ENCODE assay signal across 24 cellular contexts in genomic region chr3:141493152-141493551, GRCh38. TPM values are rescaled to one million over a fixed set of nuclear protein-coding genes. Genes with fewer than 3 reads are reported as not detected.
DNase-seq lines count a peak whose midpoint lies in the region; ATAC-seq and TF ChIP-seq lines count a peak whose summit lies in the region.
"Had no signal": no experiment of that assay in that cellular context is flagged by ENCODE, and none has a peak within 500 bp of the region (broad histone marks: within the 10 kb centered on the region; RNA-seq: fewer than 3 reads in every experiment).

No MANE protein-coding gene starts in this region.

- DNase-seq in activated T-cell treated with anti-CD3 and anti-CD28 coated beads, Interleukin-2, amount 50 U/mL, for 24 hours = no peak
- no peak for DNase-seq in activated T-cell treated with anti-CD3 and anti-CD28 coated beads, Interleukin-2, amount 50 U/mL, for 1 hour
- no peak for DNase-seq in stimulated activated effector memory CD8-positive, alpha-beta T cell treated with anti-CD3 and anti-CD28 coated beads, Interleukin-12 subunit alpha, Interleukin-12 subunit beta, amount 100 ng/mL, for 72 hours (ENCODE audit: low spot score in 2 of 2)
- no peak for DNase-seq in activated effector memory CD4-positive, alpha-beta T cell treated with Interleukin-2 at 50 U/mL for 16 hours
- no peak for DNase-seq in uterus
- DNase-seq in stimulated activated CD4-positive, alpha-beta T cell treated with anti-CD3 and anti-CD28 coated beads, Interleukin-4, amount 100 ng/mL, for 1 hour = no peak
- DNase-seq: activated naive CD4-positive, alpha-beta T cell treated with anti-CD3 and anti-CD28 coated beads, Interleukin-2, amount 10 ng/mL, durations not matched to agents 7 days and 5 days; Calu3; EL; head of caudate nucleus; Karpas-422; left cardiac atrium; mammary epithelial cell; NCI-H1694; NCI-H524 treated with DMSO at 0.1 percent for 48 hours; Peyer's patch; psoas muscle; SIG-M5; stimulated activated CD4-positive, alpha-beta T cell treated with anti-CD3 and anti-CD28 coated beads, Interleukin-15, amount 100 ng/mL, for 24 hours; upper lobe of left lung had no signal

- H3K9me3 Mint-ChIP-seq in activated T-cell treated with anti-CD3 and anti-CD28 coated beads, Interleukin-2, amount 50 U/mL, for 24 hours = peaks cover 2% of the 10 kb centered on the region
- H3K9me3 Mint-ChIP-seq in activated naive CD8-positive, alpha-beta T cell (ENCODE audit: low read depth) = peaks cover 6% of the 10 kb centered on the region
- no peaks in the 10 kb centered on the region for H3K9me3 Mint-ChIP-seq in stimulated activated effector memory CD8-positive, alpha-beta T cell treated with anti-CD3 and anti-CD28 coated beads, Interleukin-12 subunit alpha, Interleukin-12 subunit beta, amount 100 ng/mL, for 72 hours

- peak overlapping the region; percentile 77 for H3K27ac Mint-ChIP-seq in activated T-cell treated with anti-CD3 and anti-CD28 coated beads, Interleukin-2, amount 50 U/mL, for 24 hours
- peak overlapping the region; percentile 89 for H3K27ac Mint-ChIP-seq in activated naive CD8-positive, alpha-beta T cell
- H3K27ac Mint-ChIP-seq in stimulated activated effector memory CD8-positive, alpha-beta T cell treated with anti-CD3 and anti-CD28 coated beads, Interleukin-12 subunit alpha, Interleukin-12 subunit beta, amount 100 ng/mL, for 72 hours = no peak overlapping the region
- H3K27ac Mint-ChIP-seq: activated naive CD4-positive, alpha-beta T cell treated with anti-CD3 and anti-CD28 coated beads, Interleukin-2, amount 10 ng/mL, durations not matched to agents 7 days and 5 days had no signal

- H3K27me3 ChIP-seq in KMS-11 (ENCODE audit: insufficient read depth, low read depth) = no peaks in the 10 kb centered on the region
- H3K27me3 ChIP-seq in uterus = no peaks in the 10 kb centered on the region
- H3K27me3 ChIP-seq: Peyer's patch, upper lobe of left lung had no signal

- intact Hi-C loops in uterus (cut with DNase I; ENCODE audit: low total_unique reads) = no loop called here

- H3K4me2 ChIP-seq in KMS-11 = peak overlapping the region; percentile 18

- H3K4me1 ChIP-seq in KMS-11 (ENCODE audit: low read depth, poor library complexity, severe bottlenecking) (peaks cover 68% of the 10 kb centered on the region), uterus (peaks cover 0 to 4% of the 10 kb centered on the region in 2 donors)

- H3K27ac ChIP-seq in KMS-11 = no peak overlapping the region; the same call in 1 of the 2 replicates
- H3K27ac ChIP-seq in uterus = no peak overlapping the region
- H3K27ac ChIP-seq: epithelial cell of prostate, Peyer's patch, psoas muscle, upper lobe of left lung had no signal

- H3K4me3 ChIP-seq in KMS-11 (IDR thresholded peaks at IDR 0.05; ENCODE audit: insufficient read depth, low read depth, low read length) (no peak overlapping the region), uterus (no peak overlapping the region)
- H3K4me3 ChIP-seq: HAP-1, Peyer's patch, psoas muscle, upper lobe of left lung had no signal

- peaks cover 62% of the 10 kb centered on the region for H3K36me3 Mint-ChIP-seq in activated T-cell treated with anti-CD3 and anti-CD28 coated beads, Interleukin-2, amount 50 U/mL, for 24 hours (ENCODE audit: low read depth)
- H3K36me3 Mint-ChIP-seq in activated naive CD8-positive, alpha-beta T cell = peaks cover 12% of the 10 kb centered on the region
- H3K36me3 Mint-ChIP-seq in stimulated activated effector memory CD8-positive, alpha-beta T cell treated with anti-CD3 and anti-CD28 coated beads, Interleukin-12 subunit alpha, Interleukin-12 subunit beta, amount 100 ng/mL, for 72 hours = peaks cover 34% of the 10 kb centered on the region

- H3K27me3 Mint-ChIP-seq in activated T-cell treated with anti-CD3 and anti-CD28 coated beads, Interleukin-2, amount 50 U/mL, for 24 hours = no peaks in the 10 kb centered on the region
- no peaks in the 10 kb centered on the region for H3K27me3 Mint-ChIP-seq in activated naive CD8-positive, alpha-beta T cell
- H3K27me3 Mint-ChIP-seq: activated naive CD4-positive, alpha-beta T cell treated with anti-CD3 and anti-CD28 coated beads, Interleukin-2, amount 10 ng/mL, durations not matched to agents 7 days and 5 days had no signal

- H3K4me3 Mint-ChIP-seq in activated T-cell treated with anti-CD3 and anti-CD28 coated beads, Interleukin-2, amount 50 U/mL, for 24 hours = no peak overlapping the region
- H3K4me3 Mint-ChIP-seq in activated naive CD8-positive, alpha-beta T cell = peak overlapping the region; percentile 57
- no peak overlapping the region for H3K4me3 Mint-ChIP-seq in stimulated activated effector memory CD8-positive, alpha-beta T cell treated with anti-CD3 and anti-CD28 coated beads, Interleukin-12 subunit alpha, Interleukin-12 subunit beta, amount 100 ng/mL, for 72 hours
- H3K4me3 Mint-ChIP-seq: activated naive CD4-positive, alpha-beta T cell treated with anti-CD3 and anti-CD28 coated beads, Interleukin-2, amount 10 ng/mL, durations not matched to agents 7 days and 5 days had no signal

- H3K36me3 ChIP-seq in KMS-11 (ENCODE audit: insufficient read depth) (no peaks in the 10 kb centered on the region), uterus (no peaks in the 10 kb centered on the region)
- H3K36me3 ChIP-seq: HAP-1, Peyer's patch, upper lobe of left lung had no signal

- H3K9me3 ChIP-seq in uterus = no peaks in the 10 kb centered on the region
- H3K9me3 ChIP-seq: HAP-1, Peyer's patch, psoas muscle, upper lobe of left lung had no signal

- H3K79me2 ChIP-seq in KMS-11 (ENCODE audit: insufficient read depth, low read depth) = peaks cover 72% of the 10 kb centered on the region

- ATAC-seq in stimulated activated effector memory CD8-positive, alpha-beta T cell treated with anti-CD3 and anti-CD28 coated beads, Interleukin-12 subunit alpha, Interleukin-12 subunit beta, amount 100 ng/mL, for 72 hours = peak; percentile 79
- ATAC-seq: left cardiac atrium, psoas muscle had no signal

- no peak for TF ChIP-seq POLR2A in uterus (IDR thresholded peaks at IDR 0.05)

- H4K20me1 ChIP-seq in KMS-11 (ENCODE audit: insufficient read depth) = 0 out of 2 replicates have a peak, but pooled peaks cover 7% of the 10 kb centered on the region

- H3K4me1 Mint-ChIP-seq in activated T-cell treated with anti-CD3 and anti-CD28 coated beads, Interleukin-2, amount 50 U/mL, for 24 hours (ENCODE audit: low read depth) = peaks cover 89% of the 10 kb centered on the region
- peaks cover 88% of the 10 kb centered on the region for H3K4me1 Mint-ChIP-seq in activated naive CD8-positive, alpha-beta T cell (ENCODE audit: low read depth)
- H3K4me1 Mint-ChIP-seq in stimulated activated effector memory CD8-positive, alpha-beta T cell treated with anti-CD3 and anti-CD28 coated beads, Interleukin-12 subunit alpha, Interleukin-12 subunit beta, amount 100 ng/mL, for 72 hours = peaks cover 77% of the 10 kb centered on the region

- TF ChIP-seq CTCF in KMS-11 (conservative IDR thresholded peaks at IDR 0.05; ENCODE audit: low read depth, low read length) (no peak), uterus (IDR thresholded peaks at IDR 0.05) (no peak)

- no peak overlapping the region for H2AFZ ChIP-seq in KMS-11 (ENCODE audit: low read depth)

- no peak overlapping the region for H3K9ac ChIP-seq in KMS-11

RNA-seq across cellular contexts. Expression of gene RASA2, which starts 6.3 kb away (rescaled TPM):
- total RNA-seq in uterus = 10 to 100 TPM; 11.3 to 49.4 (median 38.7) TPM
